In the genomic region with DNA sequence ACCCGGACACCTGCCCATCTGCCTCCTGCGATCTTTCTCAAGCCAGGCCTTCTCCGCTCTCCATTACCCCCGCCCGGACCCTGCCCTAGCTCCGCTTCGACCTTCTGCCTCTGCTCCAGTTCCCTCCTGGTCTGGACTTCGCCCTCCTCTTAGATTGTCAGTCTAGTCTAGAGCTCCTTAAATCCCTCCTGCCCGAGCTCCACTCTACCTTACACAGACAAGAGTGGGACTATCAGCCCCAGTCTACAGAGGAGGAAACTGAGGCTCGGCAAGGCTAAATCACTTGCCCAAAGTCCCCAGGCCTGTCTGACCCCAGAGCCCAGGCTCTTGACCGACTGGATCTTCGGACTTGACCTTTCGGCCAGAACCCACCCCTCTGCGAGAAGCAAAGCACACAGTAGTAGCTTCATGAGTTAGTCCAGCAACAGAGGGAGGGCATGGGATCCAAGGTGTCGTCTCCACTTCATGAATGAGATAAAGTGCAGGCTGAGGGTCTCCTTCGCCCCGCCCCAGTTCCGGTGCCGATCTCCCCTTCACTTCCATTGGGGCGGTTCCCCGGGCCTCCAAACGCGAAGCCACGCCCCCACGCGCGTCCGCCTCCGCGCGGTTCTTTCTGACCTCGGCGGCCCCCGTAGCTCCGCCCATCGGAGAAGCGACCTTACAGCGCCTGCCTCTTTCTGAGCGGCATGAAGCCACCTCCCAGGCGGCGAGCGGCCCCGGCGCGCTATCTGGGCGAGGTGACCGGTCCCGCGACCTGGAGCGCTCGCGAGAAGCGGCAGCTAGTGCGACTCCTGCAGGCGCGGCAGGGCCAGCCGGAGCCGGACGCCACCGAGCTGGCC, we compare ENCODE assay signal across 8 cellular contexts. TPM values are rescaled to one million over a fixed set of nuclear protein-coding genes. Genes with fewer than 3 reads are reported as not detected.
DNase-seq lines count a peak whose midpoint lies in the region; ATAC-seq and TF ChIP-seq lines count a peak whose summit lies in the region.

A gene with protein sequence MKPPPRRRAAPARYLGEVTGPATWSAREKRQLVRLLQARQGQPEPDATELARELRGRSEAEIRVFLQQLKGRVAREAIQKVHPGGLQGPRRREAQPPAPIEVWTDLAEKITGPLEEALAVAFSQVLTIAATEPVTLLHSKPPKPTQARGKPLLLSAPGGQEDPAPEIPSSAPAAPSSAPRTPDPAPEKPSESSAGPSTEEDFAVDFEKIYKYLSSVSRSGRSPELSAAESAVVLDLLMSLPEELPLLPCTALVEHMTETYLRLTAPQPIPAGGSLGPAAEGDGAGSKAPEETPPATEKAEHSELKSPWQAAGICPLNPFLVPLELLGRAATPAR (plus strand): TSS at position 658 of the 839 bp plus-strand sequence. CDS start 29 bp downstream, at position 687.

- no peak for TF ChIP-seq CTCF in colonic mucosa (IDR thresholded peaks at IDR 0.05)

- peak within 1 kb of the TSS; percentile 49 for H3K4me3 ChIP-seq in colonic mucosa

- intact Hi-C loops in colonic mucosa (cut with DNase I), result loop anchor here (10.0 kb wide), 1 partner anchor 65 kb away; no protein-coding TSS in a partner anchor

- peak within 1 kb of the TSS; percentile 72 to 73 for H3K9ac ChIP-seq in colonic mucosa (ENCODE audit: low read depth in 2 of 2, low read length in 2 of 2)

- DNase-seq in AML-193 (lab: John Stamatoyannopoulos, UW) (peak; percentile 85 to 86), NCI-H524 treated with DMSO at 0.1 percent for 48 hours (lab: John Stamatoyannopoulos, UW) (peak; percentile 65), colonic mucosa (peak; percentile 97), left kidney (ENCODE audit: low read depth, low spot score) (peak; percentile 98)
- peak; percentile 98 for DNase-seq in activated CD4-positive, alpha-beta T cell treated with anti-CD3 and anti-CD28 coated beads for 48 hours
- peak; percentile 96 for DNase-seq in stimulated activated CD4-positive, alpha-beta T cell treated with anti-CD3 and anti-CD28 coated beads, Interleukin-1b, Interleukin-23, amount 100 ng/mL, for 48 hours

- H3K27me3 ChIP-seq in colonic mucosa, result peaks cover 40% of the 10 kb centered on the region

- ATAC-seq in HG03442 (IDR thresholded peaks at IDR 0.05; ENCODE audit: unreplicated experiment), result peak; percentile 51

- peak within 1 kb of the TSS; percentile 80 for H3K27ac ChIP-seq in colonic mucosa

- H3K36me3 ChIP-seq in colonic mucosa, result no peaks in the 10 kb centered on the region

- H3K4me1 ChIP-seq in colonic mucosa, result peaks cover 14% of the 10 kb centered on the region

- peak; percentile 56 for TF ChIP-seq POLR2A in GM19099 (IDR thresholded peaks at IDR 0.05; ENCODE audit: extremely low read depth, insufficient read length, low read depth)

- no peaks in the 10 kb centered on the region for H3K9me3 ChIP-seq in colonic mucosa

RNA-seq across cellular contexts. Expression of the gene that starts here (rescaled TPM):
- 10 to 100 TPM; 13.4 to 15.4 TPM for total RNA-seq in colonic mucosa

Comparison
In these comparisons a context has a peak if more than half of its experiments do, and no peak if none do; other contexts are left out.
1. Peak in every context shown above with its lines: DNase-seq, ATAC-seq, H3K4me3 ChIP-seq and H3K27ac ChIP-seq.